In genomic region chr18:51250006-51250405, GRCh38 we compare ENCODE assay signal across 22 cellular contexts.
"Had no signal": no experiment of that assay in that cellular context is flagged by ENCODE, and none has a peak within 500 bp of the region (broad histone marks: within the 10 kb centered on the region; RNA-seq: fewer than 3 reads in every experiment).

No MANE protein-coding gene starts in this region.

- H3K4me1 Mint-ChIP-seq: stimulated activated effector memory CD8-positive, alpha-beta T cell treated with anti-CD3 and anti-CD28 coated beads, Interleukin-12 subunit alpha, Interleukin-12 subunit beta, amount 100 ng/mL, for 72 hours; stimulated activated naive CD8-positive, alpha-beta T cell treated with anti-CD3 and anti-CD28 coated beads, Interleukin-15, amount 100 ng/mL, for 72 hours had no signal

- DNase-seq: effector CD4-positive, alpha-beta T cell; endodermal cell; erythroblast; foreskin keratinocyte; kidney; left colon; left ventricle myocardium superior; mesendoderm; natural killer cell; nucleus accumbens; ovary; right cardiac atrium; stimulated activated CD4-positive, alpha-beta T cell treated with anti-CD3 and anti-CD28 coated beads, Interleukin-4, amount 100 ng/mL, for 1 hour; stimulated activated CD8-positive, alpha-beta memory T cell treated with anti-CD3 and anti-CD28 coated beads, Interleukin-4, amount 100 ng/mL, for 48 hours; stimulated activated naive CD8-positive, alpha-beta T cell treated with anti-CD3 and anti-CD28 coated beads, Interleukin-15, amount 100 ng/mL, for 72 hours; trophoblast cell had no signal

- FAIRE-seq: endothelial cell of umbilical vein, kidney had no signal

- H3K36me3 ChIP-seq: ovary, thoracic aorta had no signal

- H3K27ac ChIP-seq: coronary artery, foreskin keratinocyte, ovary, thoracic aorta had no signal

- H3K27me3 ChIP-seq: foreskin keratinocyte, ovary had no signal

- H3K9me3 Mint-ChIP-seq: natural killer cell; stimulated activated effector memory CD8-positive, alpha-beta T cell treated with anti-CD3 and anti-CD28 coated beads, Interleukin-12 subunit alpha, Interleukin-12 subunit beta, amount 100 ng/mL, for 72 hours; stimulated activated naive CD8-positive, alpha-beta T cell treated with anti-CD3 and anti-CD28 coated beads, Interleukin-15, amount 100 ng/mL, for 72 hours had no signal

- H3K36me3 Mint-ChIP-seq: natural killer cell; stimulated activated effector memory CD8-positive, alpha-beta T cell treated with anti-CD3 and anti-CD28 coated beads, Interleukin-12 subunit alpha, Interleukin-12 subunit beta, amount 100 ng/mL, for 72 hours had no signal

- H3K4me3 Mint-ChIP-seq: endodermal cell; natural killer cell; neural crest cell; stimulated activated effector memory CD8-positive, alpha-beta T cell treated with anti-CD3 and anti-CD28 coated beads, Interleukin-12 subunit alpha, Interleukin-12 subunit beta, amount 100 ng/mL, for 72 hours; stimulated activated naive CD8-positive, alpha-beta T cell treated with anti-CD3 and anti-CD28 coated beads, Interleukin-15, amount 100 ng/mL, for 72 hours had no signal

- H3K4me1 ChIP-seq: foreskin keratinocyte had no signal

- H3K27ac Mint-ChIP-seq: endodermal cell; stimulated activated effector memory CD8-positive, alpha-beta T cell treated with anti-CD3 and anti-CD28 coated beads, Interleukin-12 subunit alpha, Interleukin-12 subunit beta, amount 100 ng/mL, for 72 hours; stimulated activated naive CD8-positive, alpha-beta T cell treated with anti-CD3 and anti-CD28 coated beads, Interleukin-15, amount 100 ng/mL, for 72 hours had no signal

- H3K4me3 ChIP-seq: coronary artery, lung, ovary, thoracic aorta had no signal

- H3K9me3 ChIP-seq: ovary, thoracic aorta had no signal
